Comparison of ENCODE assay signal across 14 cellular contexts in the genomic region with DNA sequence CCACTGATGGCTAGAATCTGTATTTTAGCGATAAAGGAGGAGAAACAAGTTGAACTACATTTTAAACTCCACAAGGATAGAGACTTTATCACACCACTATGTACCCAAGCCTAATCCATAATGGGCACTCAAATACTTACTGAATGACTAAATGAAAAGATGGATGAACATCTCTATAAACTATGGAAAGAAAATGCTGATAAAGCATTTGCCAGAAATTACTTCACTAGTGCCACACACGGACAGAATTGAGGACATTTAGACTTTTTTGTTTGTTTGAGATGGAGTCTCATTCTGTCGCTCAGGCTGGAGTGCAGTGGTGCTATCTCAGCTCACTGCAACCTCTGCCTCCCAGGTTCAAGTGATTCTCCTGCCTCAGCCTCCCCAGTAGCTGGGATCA.
"Had no signal": no experiment of that assay in that cellular context is flagged by ENCODE, and none has a peak within 500 bp of the region (broad histone marks: within the 10 kb centered on the region; RNA-seq: fewer than 3 reads in every experiment).

No MANE protein-coding gene starts in this region.

- H3K27ac Mint-ChIP-seq: activated naive CD4-positive, alpha-beta T cell treated with anti-CD3 and anti-CD28 coated beads, Interleukin-2, amount 10 ng/mL, durations not matched to agents 7 days and 5 days had no signal

- H3K27me3 Mint-ChIP-seq: activated naive CD4-positive, alpha-beta T cell treated with anti-CD3 and anti-CD28 coated beads, Interleukin-2, amount 10 ng/mL, durations not matched to agents 7 days and 5 days; dendritic cell treated with granulocyte-macrophage colony-stimulating factor and Interleukin-4, amounts not matched to agents 40 ng/mL and 50 ng/mL, for 4 days; effector memory CD8-positive, alpha-beta T cell had no signal

- H3K27ac ChIP-seq: left ventricle myocardium inferior, ovary, tibial nerve had no signal

- H3K36me3 ChIP-seq: ovary had no signal

- H3K4me3 ChIP-seq: gastrocnemius medialis, left ventricle myocardium inferior, ovary, tibial nerve had no signal

- H3K4me3 Mint-ChIP-seq: activated naive CD4-positive, alpha-beta T cell treated with anti-CD3 and anti-CD28 coated beads, Interleukin-2, amount 10 ng/mL, durations not matched to agents 7 days and 5 days; dendritic cell treated with granulocyte-macrophage colony-stimulating factor and Interleukin-4, amounts not matched to agents 40 ng/mL and 50 ng/mL, for 4 days had no signal

- H3K9me3 ChIP-seq: gastrocnemius medialis, left ventricle myocardium inferior, ovary, tibial nerve had no signal

- ATAC-seq: effector memory CD8-positive, alpha-beta T cell; gastrocnemius medialis had no signal

- DNase-seq: activated CD4-positive, CD25-positive, alpha-beta regulatory T cell treated with anti-CD3 and anti-CD28 coated beads, Interleukin-2, amount 50 U/mL, for 72 hours; activated naive CD4-positive, alpha-beta T cell treated with anti-CD3 and anti-CD28 coated beads, Interleukin-2, amount 10 ng/mL, durations not matched to agents 7 days and 5 days; cerebellar nuclear complex; effector memory CD8-positive, alpha-beta T cell; gastrocnemius medialis; kidney; left ventricle myocardium inferior; ovary; stimulated activated CD4-positive, alpha-beta T cell treated with anti-CD3 and anti-CD28 coated beads, Interleukin-15, amount 100 ng/mL, for 24 hours; stimulated activated CD4-positive, alpha-beta T cell treated with anti-CD3 and anti-CD28 coated beads, Interleukin-4, amount 100 ng/mL, for 24 hours; T-helper 9 cell had no signal

- H3K9me3 Mint-ChIP-seq: activated naive CD4-positive, alpha-beta T cell treated with anti-CD3 and anti-CD28 coated beads, Interleukin-2, amount 10 ng/mL, durations not matched to agents 7 days and 5 days; activated T-helper 2 cell treated with anti-CD3 and anti-CD28 coated beads, Interferon-gamma antibody, Interleukin-2, Interleukin-4, amounts not matched to agents 10 μg/mL and 5 μg/mL and 100 μg/mL, durations not matched to agents 14 hours and 24 hours and 36 hours; dendritic cell treated with granulocyte-macrophage colony-stimulating factor and Interleukin-4, amounts not matched to agents 40 ng/mL and 50 ng/mL, for 4 days; effector memory CD8-positive, alpha-beta T cell had no signal

- H3K27me3 ChIP-seq: gastrocnemius medialis, ovary, tibial nerve had no signal
